8 cellular contexts compared by ENCODE assay signal in the genomic region with DNA sequence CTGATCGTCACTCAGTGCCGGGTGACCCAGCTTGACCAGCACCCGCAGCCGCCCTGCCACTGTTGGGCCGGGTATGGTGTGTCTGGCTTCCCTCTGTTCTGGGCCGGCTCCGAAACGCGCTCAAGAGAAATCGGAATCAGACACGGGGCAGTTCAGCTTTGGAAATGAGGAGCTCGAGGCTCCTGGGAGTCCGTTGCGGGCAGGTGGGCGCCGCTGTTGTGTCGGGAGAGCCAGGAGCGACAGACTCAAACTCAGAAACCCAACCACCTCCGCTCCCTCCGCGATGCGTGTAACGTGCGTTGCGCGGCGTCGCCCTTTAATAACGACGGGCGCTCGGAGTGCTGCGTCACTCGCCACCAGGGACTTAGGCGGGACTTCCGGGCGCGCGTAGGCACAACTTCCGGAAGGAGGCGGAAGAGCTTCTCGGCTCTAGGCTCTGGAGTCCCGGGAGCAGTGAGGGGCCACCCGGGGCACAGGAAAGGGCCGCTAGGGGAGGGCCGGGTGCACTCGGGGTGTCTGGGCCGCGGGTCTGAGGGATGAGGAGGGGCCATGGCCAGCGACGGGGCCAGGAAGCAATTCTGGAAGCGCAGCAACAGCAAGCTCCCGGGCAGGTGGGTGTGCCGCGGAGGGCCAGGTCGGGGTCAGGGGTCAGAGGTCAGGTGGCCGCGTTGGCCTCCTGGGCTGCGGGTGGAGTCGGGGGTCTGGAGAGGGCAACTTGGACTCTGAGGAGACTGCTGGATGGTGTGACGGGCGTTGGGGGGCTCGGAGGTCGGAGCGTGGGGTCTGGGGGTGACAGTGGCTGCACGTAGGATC. TPM values are rescaled to one million over a fixed set of nuclear protein-coding genes. Genes with fewer than 3 reads are reported as not detected.
DNase-seq lines count a peak whose midpoint lies in the region; ATAC-seq and TF ChIP-seq lines count a peak whose summit lies in the region.

A gene with protein sequence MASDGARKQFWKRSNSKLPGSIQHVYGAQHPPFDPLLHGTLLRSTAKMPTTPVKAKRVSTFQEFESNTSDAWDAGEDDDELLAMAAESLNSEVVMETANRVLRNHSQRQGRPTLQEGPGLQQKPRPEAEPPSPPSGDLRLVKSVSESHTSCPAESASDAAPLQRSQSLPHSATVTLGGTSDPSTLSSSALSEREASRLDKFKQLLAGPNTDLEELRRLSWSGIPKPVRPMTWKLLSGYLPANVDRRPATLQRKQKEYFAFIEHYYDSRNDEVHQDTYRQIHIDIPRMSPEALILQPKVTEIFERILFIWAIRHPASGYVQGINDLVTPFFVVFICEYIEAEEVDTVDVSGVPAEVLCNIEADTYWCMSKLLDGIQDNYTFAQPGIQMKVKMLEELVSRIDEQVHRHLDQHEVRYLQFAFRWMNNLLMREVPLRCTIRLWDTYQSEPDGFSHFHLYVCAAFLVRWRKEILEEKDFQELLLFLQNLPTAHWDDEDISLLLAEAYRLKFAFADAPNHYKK (plus strand): TSS at position 413 of the 813 bp plus-strand sequence. CDS start 137 bp downstream, at position 550.

- H3K79me2 ChIP-seq in OCI-LY1 (ENCODE audit: insufficient read depth, low read length): peaks cover 32% of the 10 kb centered on the region

- peaks cover 18% of the 10 kb centered on the region for H3K36me3 ChIP-seq in HUES6 (ENCODE audit: control insufficient read depth, insufficient read depth, low read length)
- H3K36me3 ChIP-seq in OCI-LY1 (ENCODE audit: insufficient read depth, low read length): peaks cover 7% of the 10 kb centered on the region; the same call in 1 of the 2 replicates

- no peaks in the 10 kb centered on the region for H4K20me1 ChIP-seq in OCI-LY1 (ENCODE audit: insufficient read depth, low read length)

- peak; percentile 95 for DNase-seq in COR-L47 (lab: John Stamatoyannopoulos, UW)
- DNase-seq in activated CD8-positive, alpha-beta memory T cell treated with anti-CD3 and anti-CD28 coated beads, Interleukin-2, amount 50 U/mL, for 48 hours: peak; percentile 96
- peak; percentile 90 for DNase-seq in endothelial cell (ENCODE audit: low spot score)
- DNase-seq in mesothelial cell of epicardium (ENCODE audit: low spot score in 2 of 2, unreplicated experiment in 2 of 2): peak; percentile 81 to 92
- DNase-seq in stimulated activated CD8-positive, alpha-beta memory T cell treated with anti-CD3 and anti-CD28 coated beads, Interleukin-15, amount 100 ng/mL, for 4 hours (ENCODE audit: low read depth in 2 of 2): peak; percentile 86 to 87

- H3K36me3 Mint-ChIP-seq in endothelial cell (ENCODE audit: low read depth, unreplicated experiment) (peaks cover 17% of the 10 kb centered on the region), mesothelial cell of epicardium (peaks cover 1% of the 10 kb centered on the region)

- H3K4me1 ChIP-seq in HUES6 (ENCODE audit: control insufficient read depth, insufficient read depth, low read length) (peaks cover 8% of the 10 kb centered on the region; the same call in 1 of the 2 replicates), OCI-LY1 (ENCODE audit: insufficient read depth, low read length, severe bottlenecking) (peaks cover 57% of the 10 kb centered on the region)

- H3K4me3 ChIP-seq in HUES6 (ENCODE audit: low read depth, low read length): peak within 1 kb of the TSS; percentile 98
- H3K4me3 ChIP-seq in OCI-LY1 (ENCODE audit: low read depth, low read length, poor library complexity, severe bottlenecking): peak within 1 kb of the TSS; percentile 93

- no peak within 1 kb of the TSS for H2AFZ ChIP-seq in OCI-LY1 (ENCODE audit: low read length)

- peak within 1 kb of the TSS; percentile 86 for H3K27ac Mint-ChIP-seq in endothelial cell (ENCODE audit: unreplicated experiment)
- H3K27ac Mint-ChIP-seq in mesothelial cell of epicardium: peak within 1 kb of the TSS; percentile 100

- H3K9me3 Mint-ChIP-seq in endothelial cell (ENCODE audit: unreplicated experiment) (no peaks in the 10 kb centered on the region), mesothelial cell of epicardium (no peaks in the 10 kb centered on the region)

- peak within 1 kb of the TSS; percentile 98 for H3K9ac ChIP-seq in HUES6 (ENCODE audit: low read length)
- peak within 1 kb of the TSS; percentile 97 for H3K9ac ChIP-seq in OCI-LY1 (ENCODE audit: low read length)

- H3K4me3 Mint-ChIP-seq in endothelial cell (ENCODE audit: unreplicated experiment) (peak within 1 kb of the TSS; percentile 99), mesothelial cell of epicardium (peak within 1 kb of the TSS; percentile 99)

- H3K9me2 ChIP-seq in OCI-LY1 (ENCODE audit: low read depth, low read length): no peaks in the 10 kb centered on the region

- peaks cover 6% of the 10 kb centered on the region; the same call in 1 of the 2 replicates for H3F3A ChIP-seq in OCI-LY1 (ENCODE audit: insufficient read depth, low read length)

- peak within 1 kb of the TSS; percentile 97 for H3K27ac ChIP-seq in HUES6 (ENCODE audit: low read depth, low read length)
- H3K27ac ChIP-seq in OCI-LY1 (ENCODE audit: low read depth, low read length, poor library complexity, severe bottlenecking): peak within 1 kb of the TSS; percentile 90

- TF ChIP-seq CTCF in OCI-LY1 (IDR thresholded peaks at IDR 0.05; ENCODE audit: low read length) (no peak; the same call in 1 of the 2 replicates), endothelial cell (IDR thresholded peaks at IDR 0.05; ENCODE audit: unreplicated experiment) (no peak), mesothelial cell of epicardium (IDR thresholded peaks at IDR 0.05; ENCODE audit: unreplicated experiment) (no peak)

- H3K27me3 Mint-ChIP-seq in endothelial cell (ENCODE audit: unreplicated experiment): peaks cover 5% of the 10 kb centered on the region
- H3K27me3 Mint-ChIP-seq in mesothelial cell of epicardium (ENCODE audit: low read depth): no peaks in the 10 kb centered on the region

- H3K4me1 Mint-ChIP-seq in endothelial cell (ENCODE audit: unreplicated experiment) (peaks cover 25% of the 10 kb centered on the region), mesothelial cell of epicardium (peaks cover 33% of the 10 kb centered on the region)

- H3K27me3 ChIP-seq in HUES6 (ENCODE audit: control insufficient read depth, insufficient read depth, low read length): no peaks in the 10 kb centered on the region
- H3K27me3 ChIP-seq in OCI-LY1 (ENCODE audit: insufficient read depth, low read length): no peaks in the 10 kb centered on the region

- peak; percentile 69 for ATAC-seq in GM21390 (IDR thresholded peaks at IDR 0.05; ENCODE audit: unreplicated experiment)

- H3K9me3 ChIP-seq in HUES6 (ENCODE audit: control insufficient read depth, insufficient read depth, low read depth, low read length) (peaks cover under 1% of the 10 kb centered on the region; the same call in 1 of the 2 replicates), OCI-LY1 (ENCODE audit: low read length) (no peaks in the 10 kb centered on the region)

- peak within 1 kb of the TSS; percentile 89 for H3K4me2 ChIP-seq in OCI-LY1 (ENCODE audit: low read length)

RNA-seq across cellular contexts. Expression of the gene that starts here (rescaled TPM):
- 25.3 TPM for total RNA-seq in endothelial cell (ENCODE audit: unreplicated experiment)
- 26.2 to 26.7 TPM (median 26.6 TPM) in 3 replicates for total RNA-seq in mesothelial cell of epicardium

Comparison
In these comparisons a context has a peak if more than half of its experiments do, and no peak if none do; other contexts are left out.
1. Peak in every context shown above with its lines: DNase-seq, ATAC-seq, H3K4me3 ChIP-seq and H3K27ac ChIP-seq.